ENCODE assay signal across 8 cellular contexts in the genomic region with DNA sequence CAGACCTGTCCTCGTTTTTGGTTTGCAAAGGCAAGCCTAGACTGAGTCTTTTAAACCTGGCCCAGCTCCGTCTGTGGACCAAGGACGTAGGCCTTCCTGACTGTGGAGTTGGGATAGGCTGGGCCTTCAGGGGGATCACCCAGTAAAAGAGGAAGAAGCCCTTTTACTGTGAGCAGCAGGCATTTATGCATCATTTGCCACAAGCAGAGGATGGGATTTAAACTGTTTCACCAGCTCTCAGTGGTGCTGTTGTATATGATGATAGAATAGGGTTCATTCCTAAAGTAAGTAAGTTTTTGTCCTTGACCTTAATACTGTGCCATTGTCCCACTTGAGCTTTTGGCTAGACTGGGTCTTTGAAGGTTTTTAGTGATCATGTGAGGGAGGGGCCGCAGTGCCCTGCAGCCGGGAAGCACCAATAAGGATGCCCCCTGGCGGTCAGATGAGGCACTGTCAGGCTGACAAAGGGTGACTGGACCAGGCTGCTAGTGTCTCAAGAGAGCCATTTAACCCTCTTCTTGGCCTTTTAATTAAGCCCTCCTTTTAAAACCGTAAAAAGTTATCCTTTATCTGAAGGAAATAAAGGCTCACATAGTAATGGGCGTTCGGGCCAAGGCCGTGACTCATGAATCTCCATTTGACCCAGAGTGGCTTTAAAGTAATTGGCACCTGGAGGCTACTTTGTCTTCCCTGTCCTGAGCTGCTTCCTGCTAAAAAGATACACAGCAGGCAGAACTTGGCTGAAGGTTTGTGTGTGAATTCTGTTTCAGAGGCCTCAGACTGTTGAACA.
DNase-seq lines count a peak whose midpoint lies in the region; ATAC-seq, FAIRE-seq and TF ChIP-seq lines count a peak whose summit lies in the region.

No MANE protein-coding gene starts in this region.

- H3K4me1 ChIP-seq in ACC112 (ENCODE audit: control insufficient read depth, insufficient read depth, low read length, unreplicated experiment) (peaks cover 37% of the 10 kb centered on the region), HepG2 (ENCODE audit: insufficient read depth, low read length) (no peaks in the 10 kb centered on the region)

- peak overlapping the region; percentile 83 for H3K27ac ChIP-seq in ACC112 (ENCODE audit: low read depth, low read length)
- H3K27ac ChIP-seq in HepG2 (ENCODE audit: extremely low read length, insufficient read depth, low read length) = no peak overlapping the region

- H3K36me3 ChIP-seq in ACC112 (ENCODE audit: insufficient read depth, low read length) (peaks cover 7% of the 10 kb centered on the region), HepG2 (replicated peaks in 1 of 2; ENCODE audit: control insufficient read depth in 1 of 2, insufficient read depth in 2 of 2, low read length in 2 of 2) (peaks cover 14 to 60% of the 10 kb centered on the region in 2 experiments)

- H3K9ac ChIP-seq in HepG2 (ENCODE audit: insufficient read depth, low read depth, low read length) = no peak overlapping the region

- H3K27me3 ChIP-seq in ACC112 (ENCODE audit: insufficient read depth, low read length) (no peaks in the 10 kb centered on the region), HepG2 (ENCODE audit: control insufficient read depth in 1 of 2, insufficient read depth in 2 of 2, low read length in 2 of 2) (no peaks in the 10 kb centered on the region)

- no peaks in the 10 kb centered on the region for H4K20me1 ChIP-seq in HepG2 (ENCODE audit: insufficient read depth, low read length)

- H3K9me3 ChIP-seq in HepG2 (ENCODE audit: low read length) = no peaks in the 10 kb centered on the region

- no peaks in the 10 kb centered on the region for H3K27me3 Mint-ChIP-seq in chondrocyte (ENCODE audit: low read depth)

- TF ChIP-seq CTCF in chondrocyte (IDR thresholded peaks at IDR 0.05) (peak; percentile 93), HepG2 (CRISPR knock-in tag; IDR thresholded peaks at IDR 0.05) (peak; percentile 81)

- DNase-seq in NCI-H1105 treated with DMSO at 0.1 percent for 48 hours (lab: John Stamatoyannopoulos, UW) (peak; percentile 39), chondrocyte (ENCODE audit: low spot score) (no peak), HepG2 (ENCODE audit: low spot score) (peak; percentile 50), NCI-H226 (no peak)
- DNase-seq in activated CD4-positive, alpha-beta T cell treated with anti-CD3 and anti-CD28 coated beads for 1 hour = peak; percentile 25
- DNase-seq in stimulated activated CD4-positive, alpha-beta T cell treated with anti-CD3 and anti-CD28 coated beads, Interleukin-4, amount 100 ng/mL, for 4 hours = peak; percentile 36 to 42

- WGBS in HepG2 (ENCODE audit: low lambda C conversion rate) = 58% methylated on average over 10 of the region's 10 CpGs

- peaks cover 57% of the 10 kb centered on the region for H3K4me1 Mint-ChIP-seq in chondrocyte (ENCODE audit: low read depth)

- no peak overlapping the region for H3K4me3 Mint-ChIP-seq in chondrocyte (ENCODE audit: unreplicated experiment)

- FAIRE-seq in HepG2 (lab: Jason Lieb, UNC) = peak; percentile 74

- intact Hi-C loops in HepG2 (cut with micrococcal nuclease; ENCODE audit: unreplicated experiment) = loop anchor here (1.0 to 5.0 kb wide), 3 partner anchors 76 to 128 kb away; a partner anchor contains a TSS

- peak overlapping the region; percentile 74 for H3K27ac Mint-ChIP-seq in chondrocyte (ENCODE audit: unreplicated experiment)

- no peak overlapping the region for H3K4me2 ChIP-seq in HepG2 (ENCODE audit: low read depth, low read length)

- POLR2A ChIA-PET in HepG2 (lab: Yijun Ruan, JAX) = interaction anchor here (1.4 kb wide), 1 partner anchor 74 kb away, joined by 5 read pairs; a partner anchor contains a TSS

- H2AFZ ChIP-seq in ACC112 (ENCODE audit: low read length, unreplicated experiment) (no peak overlapping the region), HepG2 (ENCODE audit: low read length) (no peak overlapping the region)

- in situ Hi-C loops in HepG2 (cut with HindIII; ENCODE audit: extremely low pct_ligation_motif_present, low pct_unique_long_range_greater_than_20kb) = loop anchor here (10.0 kb wide), 1 partner anchor 128 kb away; a partner anchor contains a TSS

- ATAC-seq in GM18511 (IDR thresholded peaks at IDR 0.05; ENCODE audit: unreplicated experiment) (peak; percentile 56), HepG2 (peak; percentile 72)

- H3K4me3 ChIP-seq in ACC112 (ENCODE audit: low read depth, low read length) (no peak overlapping the region), HepG2 (replicated peaks in 1 of 3; ENCODE audit: insufficient read depth in 1 of 3, low read depth in 2 of 3, low read length in 3 of 3) (no peak overlapping the region)

- H3K9me3 Mint-ChIP-seq in chondrocyte (ENCODE audit: low read depth) = no peaks in the 10 kb centered on the region

- CTCF ChIA-PET in HepG2 (lab: Yijun Ruan, JAX; ENCODE audit: low intra/inter-chr PET ratio, low total read pairs) = interaction anchor here (1.6 kb wide), 1 partner anchor 126 kb away, joined by 5 read pairs; no protein-coding TSS in a partner anchor

- peaks cover 14% of the 10 kb centered on the region for H3K36me3 Mint-ChIP-seq in chondrocyte (ENCODE audit: low read depth)

- no peak for TF ChIP-seq EP300 in HepG2 (IDR thresholded peaks at IDR 0.05; ENCODE audit: low read depth in 2 of 2, low read length in 2 of 2)
- no peak for TF ChIP-seq EP300 in HepG2 (CRISPR knock-in tag; IDR thresholded peaks at IDR 0.05; ENCODE audit: borderline replicate concordance)

- H3K79me2 ChIP-seq in ACC112 (ENCODE audit: control insufficient read depth, insufficient read depth, low read length, unreplicated experiment) = peaks cover under 1% of the 10 kb centered on the region
- H3K79me2 ChIP-seq in HepG2 (ENCODE audit: insufficient read depth, low read length) = peaks cover 2% of the 10 kb centered on the region

- no TSS peak for BruUV-seq in HepG2 (replicated peaks; lab: Mats Ljungman, UMichigan)

- no peak for TF ChIP-seq POLR2A in HepG2 (IDR thresholded peaks at IDR 0.05; ENCODE audit: insufficient read depth in 1 of 2, low read depth in 2 of 2, low read length in 2 of 2)

- TF ChIP-seq RAD21 in HepG2 (CRISPR knock-in tag; IDR thresholded peaks at IDR 0.05) = peak; percentile 67

TF ChIP-seq in HepG2, 621 proteins besides CTCF, POLR2A, EP300 and RAD21 (continues in another document):
- TF ChIP-seq, protein P1, sequence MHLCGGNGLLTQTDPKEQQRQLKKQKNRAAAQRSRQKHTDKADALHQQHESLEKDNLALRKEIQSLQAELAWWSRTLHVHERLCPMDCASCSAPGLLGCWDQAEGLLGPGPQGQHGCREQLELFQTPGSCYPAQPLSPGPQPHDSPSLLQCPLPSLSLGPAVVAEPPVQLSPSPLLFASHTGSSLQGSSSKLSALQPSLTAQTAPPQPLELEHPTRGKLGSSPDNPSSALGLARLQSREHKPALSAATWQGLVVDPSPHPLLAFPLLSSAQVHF (CRISPR knock-in tag; IDR thresholded peaks at IDR 0.05) = no peak
- TF ChIP-seq, protein P2, sequence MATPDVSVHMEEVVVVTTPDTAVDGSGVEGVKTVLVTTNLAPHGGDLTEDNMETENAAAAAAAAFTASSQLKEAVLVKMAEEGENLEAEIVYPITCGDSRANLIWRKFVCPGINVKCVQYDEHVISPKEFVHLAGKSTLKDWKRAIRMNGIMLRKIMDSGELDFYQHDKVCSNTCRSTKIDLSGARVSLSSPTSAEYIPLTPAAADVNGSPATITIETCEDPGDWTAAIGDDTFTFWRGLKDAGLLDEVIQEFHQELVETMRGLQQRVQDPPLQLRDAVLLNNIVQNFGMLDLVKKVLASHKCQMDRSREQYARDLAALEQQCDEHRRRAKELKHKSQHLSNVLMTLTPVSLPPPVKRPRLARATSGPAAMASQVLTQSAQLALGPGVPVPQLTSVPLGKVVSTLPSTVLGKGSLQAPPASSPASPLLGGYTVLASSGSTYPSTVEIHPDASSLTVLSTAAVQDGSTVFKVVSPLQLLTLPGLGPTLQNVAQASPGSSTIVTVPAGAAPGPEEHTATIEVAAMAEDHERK (CRISPR knock-in tag; IDR thresholded peaks at IDR 0.05; ENCODE audit: low read depth) = no peak
- TF ChIP-seq, protein P3, sequence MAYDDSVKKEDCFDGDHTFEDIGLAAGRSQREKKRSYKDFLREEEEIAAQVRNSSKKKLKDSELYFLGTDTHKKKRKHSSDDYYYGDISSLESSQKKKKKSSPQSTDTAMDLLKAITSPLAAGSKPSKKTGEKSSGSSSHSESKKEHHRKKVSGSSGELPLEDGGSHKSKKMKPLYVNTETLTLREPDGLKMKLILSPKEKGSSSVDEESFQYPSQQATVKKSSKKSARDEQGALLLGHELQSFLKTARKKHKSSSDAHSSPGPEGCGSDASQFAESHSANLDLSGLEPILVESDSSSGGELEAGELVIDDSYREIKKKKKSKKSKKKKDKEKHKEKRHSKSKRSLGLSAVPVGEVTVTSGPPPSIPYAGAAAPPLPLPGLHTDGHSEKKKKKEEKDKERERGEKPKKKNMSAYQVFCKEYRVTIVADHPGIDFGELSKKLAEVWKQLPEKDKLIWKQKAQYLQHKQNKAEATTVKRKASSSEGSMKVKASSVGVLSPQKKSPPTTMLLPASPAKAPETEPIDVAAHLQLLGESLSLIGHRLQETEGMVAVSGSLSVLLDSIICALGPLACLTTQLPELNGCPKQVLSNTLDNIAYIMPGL (CRISPR knock-in tag; IDR thresholded peaks at IDR 0.05; ENCODE audit: borderline replicate concordance in 1 of 2, low read depth in 1 of 2) = peak; percentile 27 to 56; a peak in 1 of 4 replicates
- TF ChIP-seq RXRA (CRISPR knock-in tag; IDR thresholded peaks at IDR 0.05) (no peak), SIN3B (IDR thresholded peaks at IDR 0.05; ENCODE audit: low read length) (no peak), SALL1 (CRISPR knock-in tag; IDR thresholded peaks at IDR 0.05) (0 out of 2 replicates have a peak, but pooled peaks have one; percentile 30), ZSCAN31 (CRISPR knock-in tag; IDR thresholded peaks at IDR 0.05; ENCODE audit: low read depth) (peak; percentile 59; the same call in 1 of the 2 replicates), SMC3 (IDR thresholded peaks at IDR 0.05; ENCODE audit: low read length) (peak; percentile 38; the same call in 1 of the 2 replicates), STAG1 (CRISPR knock-in tag; IDR thresholded peaks at IDR 0.05) (peak; percentile 71), RBM22 (optimal IDR thresholded peaks at IDR 0.05; ENCODE audit: low read length) (peak; percentile 10), FOSL2 (CRISPR knock-in tag; IDR thresholded peaks at IDR 0.05) (0 out of 2 replicates have a peak, but pooled peaks have one; percentile 15), XRCC5 (optimal IDR thresholded peaks at IDR 0.05; ENCODE audit: low read length) (peak; percentile 60)
- TF ChIP-seq, protein P4, sequence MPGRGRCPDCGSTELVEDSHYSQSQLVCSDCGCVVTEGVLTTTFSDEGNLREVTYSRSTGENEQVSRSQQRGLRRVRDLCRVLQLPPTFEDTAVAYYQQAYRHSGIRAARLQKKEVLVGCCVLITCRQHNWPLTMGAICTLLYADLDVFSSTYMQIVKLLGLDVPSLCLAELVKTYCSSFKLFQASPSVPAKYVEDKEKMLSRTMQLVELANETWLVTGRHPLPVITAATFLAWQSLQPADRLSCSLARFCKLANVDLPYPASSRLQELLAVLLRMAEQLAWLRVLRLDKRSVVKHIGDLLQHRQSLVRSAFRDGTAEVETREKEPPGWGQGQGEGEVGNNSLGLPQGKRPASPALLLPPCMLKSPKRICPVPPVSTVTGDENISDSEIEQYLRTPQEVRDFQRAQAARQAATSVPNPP (CRISPR knock-in tag; IDR thresholded peaks at IDR 0.05) = peak; percentile 27; the same call in 1 of the 2 replicates

Comparison
In these comparisons a context has a peak if more than half of its experiments do, and no peak if none do; other contexts are left out.
1. DNase-seq: peak in NCI-H1105 treated with DMSO at 0.1 percent for 48 hours (single experiment), activated CD4-positive, alpha-beta T cell treated with anti-CD3 and anti-CD28 coated beads for 1 hour (single experiment), HepG2 (single experiment) and stimulated activated CD4-positive, alpha-beta T cell treated with anti-CD3 and anti-CD28 coated beads, Interleukin-4, amount 100 ng/mL, for 4 hours (2 of 2); none in chondrocyte (single experiment) and NCI-H226 (single experiment).